Comparison of ENCODE assay signal across 1 cellular context in genomic region chr1:225711236-225711937, GRCh38.
A peak's percentile ranks its signal among the peaks of the same experiment; 100 is the strongest.
TF ChIP-seq lines count a peak whose summit lies in the region.

No MANE protein-coding gene starts in this region.

TF ChIP-seq in HepG2, 621 proteins besides CTCF, POLR2A, EP300 and RAD21 (continued from another document and continues in another):
- TF ChIP-seq, protein P1, sequence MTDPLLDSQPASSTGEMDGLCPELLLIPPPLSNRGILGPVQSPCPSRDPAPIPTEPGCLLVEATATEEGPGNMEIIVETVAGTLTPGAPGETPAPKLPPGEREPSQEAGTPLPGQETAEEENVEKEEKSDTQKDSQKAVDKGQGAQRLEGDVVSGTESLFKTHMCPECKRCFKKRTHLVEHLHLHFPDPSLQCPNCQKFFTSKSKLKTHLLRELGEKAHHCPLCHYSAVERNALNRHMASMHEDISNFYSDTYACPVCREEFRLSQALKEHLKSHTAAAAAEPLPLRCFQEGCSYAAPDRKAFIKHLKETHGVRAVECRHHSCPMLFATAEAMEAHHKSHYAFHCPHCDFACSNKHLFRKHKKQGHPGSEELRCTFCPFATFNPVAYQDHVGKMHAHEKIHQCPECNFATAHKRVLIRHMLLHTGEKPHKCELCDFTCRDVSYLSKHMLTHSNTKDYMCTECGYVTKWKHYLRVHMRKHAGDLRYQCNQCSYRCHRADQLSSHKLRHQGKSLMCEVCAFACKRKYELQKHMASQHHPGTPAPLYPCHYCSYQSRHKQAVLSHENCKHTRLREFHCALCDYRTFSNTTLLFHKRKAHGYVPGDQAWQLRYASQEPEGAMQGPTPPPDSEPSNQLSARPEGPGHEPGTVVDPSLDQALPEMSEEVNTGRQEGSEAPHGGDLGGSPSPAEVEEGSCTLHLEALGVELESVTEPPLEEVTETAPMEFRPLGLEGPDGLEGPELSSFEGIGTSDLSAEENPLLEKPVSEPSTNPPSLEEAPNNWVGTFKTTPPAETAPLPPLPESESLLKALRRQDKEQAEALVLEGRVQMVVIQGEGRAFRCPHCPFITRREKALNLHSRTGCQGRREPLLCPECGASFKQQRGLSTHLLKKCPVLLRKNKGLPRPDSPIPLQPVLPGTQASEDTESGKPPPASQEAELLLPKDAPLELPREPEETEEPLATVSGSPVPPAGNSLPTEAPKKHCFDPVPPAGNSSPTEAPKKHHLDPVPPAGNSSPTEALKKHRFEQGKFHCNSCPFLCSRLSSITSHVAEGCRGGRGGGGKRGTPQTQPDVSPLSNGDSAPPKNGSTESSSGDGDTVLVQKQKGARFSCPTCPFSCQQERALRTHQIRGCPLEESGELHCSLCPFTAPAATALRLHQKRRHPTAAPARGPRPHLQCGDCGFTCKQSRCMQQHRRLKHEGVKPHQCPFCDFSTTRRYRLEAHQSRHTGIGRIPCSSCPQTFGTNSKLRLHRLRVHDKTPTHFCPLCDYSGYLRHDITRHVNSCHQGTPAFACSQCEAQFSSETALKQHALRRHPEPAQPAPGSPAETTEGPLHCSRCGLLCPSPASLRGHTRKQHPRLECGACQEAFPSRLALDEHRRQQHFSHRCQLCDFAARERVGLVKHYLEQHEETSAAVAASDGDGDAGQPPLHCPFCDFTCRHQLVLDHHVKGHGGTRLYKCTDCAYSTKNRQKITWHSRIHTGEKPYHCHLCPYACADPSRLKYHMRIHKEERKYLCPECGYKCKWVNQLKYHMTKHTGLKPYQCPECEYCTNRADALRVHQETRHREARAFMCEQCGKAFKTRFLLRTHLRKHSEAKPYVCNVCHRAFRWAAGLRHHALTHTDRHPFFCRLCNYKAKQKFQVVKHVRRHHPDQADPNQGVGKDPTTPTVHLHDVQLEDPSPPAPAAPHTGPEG (CRISPR knock-in tag; IDR thresholded peaks at IDR 0.05) = no peak
- TF ChIP-seq GPBP1L1 (CRISPR knock-in tag; IDR thresholded peaks at IDR 0.05) (no peak), ZNF124 (CRISPR knock-in tag; IDR thresholded peaks at IDR 0.05) (no peak), ETV5 (CRISPR knock-in tag; IDR thresholded peaks at IDR 0.05; ENCODE audit: borderline replicate concordance) (peak; percentile 69; the same call in 1 of the 2 replicates), ZNF550 (CRISPR knock-in tag; IDR thresholded peaks at IDR 0.05; ENCODE audit: borderline replicate concordance) (no peak), KMT2B (CRISPR knock-in tag; IDR thresholded peaks at IDR 0.05) (no peak), GPN1 (CRISPR knock-in tag; IDR thresholded peaks at IDR 0.05; ENCODE audit: borderline replicate concordance) (no peak), BRCA1 (CRISPR knock-in tag; IDR thresholded peaks at IDR 0.05) (no peak), FLYWCH1 (CRISPR knock-in tag; IDR thresholded peaks at IDR 0.05) (no peak), ADNP (CRISPR knock-in tag; IDR thresholded peaks at IDR 0.05) (no peak), ZFP1 (CRISPR knock-in tag; IDR thresholded peaks at IDR 0.05) (no peak), ZEB1 (IDR thresholded peaks at IDR 0.05; ENCODE audit: insufficient replicate concordance, low read depth) (no peak), HNF4G (IDR thresholded peaks at IDR 0.05; ENCODE audit: borderline replicate concordance, low read depth, low read length) (peak; percentile 68; the same call in 1 of the 2 replicates), HNF4G (CRISPR knock-in tag; IDR thresholded peaks at IDR 0.05; ENCODE audit: borderline replicate concordance, low read depth) (no peak), NONO (IDR thresholded peaks at IDR 0.05) (no peak), NONO (CRISPR knock-in tag; conservative IDR thresholded peaks at IDR 0.05) (no peak), SKI (IDR thresholded peaks at IDR 0.05; ENCODE audit: partially characterized antibody) (peak; percentile 26), KIAA2018 (CRISPR knock-in tag; IDR thresholded peaks at IDR 0.05; ENCODE audit: borderline replicate concordance) (no peak), ZNF225 (CRISPR knock-in tag; IDR thresholded peaks at IDR 0.05) (no peak), ZMYM3 (CRISPR knock-in tag; IDR thresholded peaks at IDR 0.05) (peak; percentile 59; the same call in 1 of the 2 replicates), RORA (CRISPR knock-in tag; IDR thresholded peaks at IDR 0.05) (no peak), KLF15 (CRISPR knock-in tag; IDR thresholded peaks at IDR 0.05; ENCODE audit: borderline replicate concordance) (no peak), ZNF143 (CRISPR knock-in tag; IDR thresholded peaks at IDR 0.05) (no peak), NR2F2 (IDR thresholded peaks at IDR 0.05; ENCODE audit: borderline replicate concordance, low read depth) (peak; percentile 39; the same call in 1 of the 2 replicates), ZNF484 (CRISPR knock-in tag; IDR thresholded peaks at IDR 0.05; ENCODE audit: borderline replicate concordance, low read depth) (no peak), HOXA7 (CRISPR knock-in tag; IDR thresholded peaks at IDR 0.05) (no peak), ARNTL (CRISPR knock-in tag; IDR thresholded peaks at IDR 0.05) (no peak), HNF4A (CRISPR knock-in tag; IDR thresholded peaks at IDR 0.05) (peak; percentile 76), ZNF207 (IDR thresholded peaks at IDR 0.05; ENCODE audit: borderline replicate concordance) (no peak)
- TF ChIP-seq, protein P2, sequence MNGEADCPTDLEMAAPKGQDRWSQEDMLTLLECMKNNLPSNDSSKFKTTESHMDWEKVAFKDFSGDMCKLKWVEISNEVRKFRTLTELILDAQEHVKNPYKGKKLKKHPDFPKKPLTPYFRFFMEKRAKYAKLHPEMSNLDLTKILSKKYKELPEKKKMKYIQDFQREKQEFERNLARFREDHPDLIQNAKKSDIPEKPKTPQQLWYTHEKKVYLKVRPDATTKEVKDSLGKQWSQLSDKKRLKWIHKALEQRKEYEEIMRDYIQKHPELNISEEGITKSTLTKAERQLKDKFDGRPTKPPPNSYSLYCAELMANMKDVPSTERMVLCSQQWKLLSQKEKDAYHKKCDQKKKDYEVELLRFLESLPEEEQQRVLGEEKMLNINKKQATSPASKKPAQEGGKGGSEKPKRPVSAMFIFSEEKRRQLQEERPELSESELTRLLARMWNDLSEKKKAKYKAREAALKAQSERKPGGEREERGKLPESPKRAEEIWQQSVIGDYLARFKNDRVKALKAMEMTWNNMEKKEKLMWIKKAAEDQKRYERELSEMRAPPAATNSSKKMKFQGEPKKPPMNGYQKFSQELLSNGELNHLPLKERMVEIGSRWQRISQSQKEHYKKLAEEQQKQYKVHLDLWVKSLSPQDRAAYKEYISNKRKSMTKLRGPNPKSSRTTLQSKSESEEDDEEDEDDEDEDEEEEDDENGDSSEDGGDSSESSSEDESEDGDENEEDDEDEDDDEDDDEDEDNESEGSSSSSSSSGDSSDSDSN (CRISPR knock-in tag; IDR thresholded peaks at IDR 0.05) = no peak
- TF ChIP-seq, protein P3, sequence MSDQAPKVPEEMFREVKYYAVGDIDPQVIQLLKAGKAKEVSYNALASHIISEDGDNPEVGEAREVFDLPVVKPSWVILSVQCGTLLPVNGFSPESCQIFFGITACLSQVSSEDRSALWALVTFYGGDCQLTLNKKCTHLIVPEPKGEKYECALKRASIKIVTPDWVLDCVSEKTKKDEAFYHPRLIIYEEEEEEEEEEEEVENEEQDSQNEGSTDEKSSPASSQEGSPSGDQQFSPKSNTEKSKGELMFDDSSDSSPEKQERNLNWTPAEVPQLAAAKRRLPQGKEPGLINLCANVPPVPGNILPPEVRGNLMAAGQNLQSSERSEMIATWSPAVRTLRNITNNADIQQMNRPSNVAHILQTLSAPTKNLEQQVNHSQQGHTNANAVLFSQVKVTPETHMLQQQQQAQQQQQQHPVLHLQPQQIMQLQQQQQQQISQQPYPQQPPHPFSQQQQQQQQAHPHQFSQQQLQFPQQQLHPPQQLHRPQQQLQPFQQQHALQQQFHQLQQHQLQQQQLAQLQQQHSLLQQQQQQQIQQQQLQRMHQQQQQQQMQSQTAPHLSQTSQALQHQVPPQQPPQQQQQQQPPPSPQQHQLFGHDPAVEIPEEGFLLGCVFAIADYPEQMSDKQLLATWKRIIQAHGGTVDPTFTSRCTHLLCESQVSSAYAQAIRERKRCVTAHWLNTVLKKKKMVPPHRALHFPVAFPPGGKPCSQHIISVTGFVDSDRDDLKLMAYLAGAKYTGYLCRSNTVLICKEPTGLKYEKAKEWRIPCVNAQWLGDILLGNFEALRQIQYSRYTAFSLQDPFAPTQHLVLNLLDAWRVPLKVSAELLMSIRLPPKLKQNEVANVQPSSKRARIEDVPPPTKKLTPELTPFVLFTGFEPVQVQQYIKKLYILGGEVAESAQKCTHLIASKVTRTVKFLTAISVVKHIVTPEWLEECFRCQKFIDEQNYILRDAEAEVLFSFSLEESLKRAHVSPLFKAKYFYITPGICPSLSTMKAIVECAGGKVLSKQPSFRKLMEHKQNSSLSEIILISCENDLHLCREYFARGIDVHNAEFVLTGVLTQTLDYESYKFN (CRISPR knock-in tag; conservative IDR thresholded peaks at IDR 0.05) = peak; percentile 54; the same call in 1 of the 2 replicates
